14 cellular contexts compared by ENCODE assay signal in genomic region chr22:27682438-27682837, GRCh38.
A peak's percentile ranks its signal among the peaks of the same experiment; 100 is the strongest.
DNase-seq lines count a peak whose midpoint lies in the region; ATAC-seq, FAIRE-seq and TF ChIP-seq lines count a peak whose summit lies in the region.
"Had no signal": no experiment of that assay in that cellular context is flagged by ENCODE, and none has a peak within 500 bp of the region (broad histone marks: within the 10 kb centered on the region; RNA-seq: fewer than 3 reads in every experiment).

No MANE protein-coding gene starts in this region.

- H3K14ac ChIP-seq in trophoblast cell (ENCODE audit: low read length): no peak overlapping the region

- no peak overlapping the region for H2AK5ac ChIP-seq in trophoblast cell (ENCODE audit: low read length)

- H3K18ac ChIP-seq in trophoblast cell (ENCODE audit: low read length): no peak overlapping the region

- no peak overlapping the region for H3K4me2 ChIP-seq in GM23248 (ENCODE audit: unreplicated experiment)
- H3K4me2 ChIP-seq in OCI-LY1 (ENCODE audit: low read length): no peak overlapping the region
- no peak overlapping the region for H3K4me2 ChIP-seq in trophoblast cell (ENCODE audit: low read length)

- no peak overlapping the region for H2BK5ac ChIP-seq in trophoblast cell (ENCODE audit: low read depth, low read length, poor library complexity)

- peaks cover 7% of the 10 kb centered on the region for H3K79me1 ChIP-seq in trophoblast cell (ENCODE audit: low read length)

- no peak overlapping the region for H4K12ac ChIP-seq in trophoblast cell (ENCODE audit: low read depth, low read length)

- H3K9ac ChIP-seq in GM23248 (no peak overlapping the region), OCI-LY1 (ENCODE audit: low read length) (no peak overlapping the region), trophoblast cell (ENCODE audit: low read length) (no peak overlapping the region), kidney (ENCODE audit: low read length in 2 of 2) (no peak overlapping the region)

- H2AFZ ChIP-seq in GM23248 (no peak overlapping the region), OCI-LY1 (ENCODE audit: low read length) (no peak overlapping the region), trophoblast cell (ENCODE audit: insufficient read depth, low read length, poor library complexity) (no peak overlapping the region)

- no peak overlapping the region for H2BK120ac ChIP-seq in trophoblast cell (ENCODE audit: insufficient read depth, low read length, poor library complexity)

- H3F3A ChIP-seq in GM23248 (ENCODE audit: insufficient read depth) (0 out of 2 replicates have a peak, but pooled peaks cover 4% of the 10 kb centered on the region), OCI-LY1 (ENCODE audit: insufficient read depth, low read length) (no peaks in the 10 kb centered on the region)

- no peak overlapping the region for H3K4ac ChIP-seq in trophoblast cell (ENCODE audit: low read depth, low read length)

- FAIRE-seq in kidney (lab: Jason Lieb, UNC): no peak

- no peak overlapping the region for H4K91ac ChIP-seq in trophoblast cell (ENCODE audit: low read depth, low read length)

- H4K20me1 ChIP-seq in GM23248 (ENCODE audit: insufficient read depth) (no peaks in the 10 kb centered on the region), OCI-LY1 (ENCODE audit: insufficient read depth, low read length) (no peaks in the 10 kb centered on the region)

- H3K9me2 ChIP-seq in GM23248 (ENCODE audit: insufficient read depth) (no peaks in the 10 kb centered on the region), OCI-LY1 (ENCODE audit: low read depth, low read length) (no peaks in the 10 kb centered on the region)

- peak overlapping the region; percentile 22 for H2BK12ac ChIP-seq in trophoblast cell (ENCODE audit: low read length)

- no peak for ATAC-seq in HG02938 (IDR thresholded peaks at IDR 0.05; ENCODE audit: unreplicated experiment)
- ATAC-seq: activated T-cell treated with anti-CD3 and anti-CD28 coated beads, Interleukin-2, amount 50 U/mL, for 4 hours had no signal

- DNase-seq in GM23248: peak; percentile 35
- no peak for DNase-seq in epithelial cell of esophagus (ENCODE audit: low read depth)
- no peak for DNase-seq in trophoblast cell
- no peak for DNase-seq in COR-L47 (lab: John Stamatoyannopoulos, UW)
- no peak for DNase-seq in kidney
- no peak for DNase-seq in GM03348 (ENCODE audit: low spot score)
- DNase-seq: activated T-cell treated with anti-CD3 and anti-CD28 coated beads, Interleukin-2, amount 50 U/mL, for 4 hours; adrenal gland; effector CD8-positive, alpha-beta T cell; NCI-H1092; SHP77 had no signal

- 45 to 54% methylated on average over 9 of the region's 9 CpGs for WGBS in GM23248 (ENCODE audit: low coverage in 1 of 2, low lambda C conversion rate in 2 of 2, missing lambda C conversion rate in 2 of 2), 2 experiments
- WGBS in trophoblast cell (ENCODE audit: extremely low coverage, insufficient coverage, insufficient read length): no CpG with 5 or more reads among the region's 9 CpGs

- H3K9me3 ChIP-seq in GM23248 (ENCODE audit: low read depth) (no peaks in the 10 kb centered on the region), OCI-LY1 (ENCODE audit: low read length) (no peaks in the 10 kb centered on the region), trophoblast cell (ENCODE audit: insufficient read depth, low read depth, low read length) (no peaks in the 10 kb centered on the region), kidney (ENCODE audit: control insufficient read depth in 1 of 2, low read length in 2 of 2) (no peaks in the 10 kb centered on the region)
- H3K9me3 ChIP-seq: adrenal gland, thoracic aorta had no signal

- H3K36me3 ChIP-seq in GM23248 (ENCODE audit: low read depth): no peaks in the 10 kb centered on the region
- H3K36me3 ChIP-seq in OCI-LY1 (ENCODE audit: insufficient read depth, low read length): no peaks in the 10 kb centered on the region
- no peaks in the 10 kb centered on the region for H3K36me3 ChIP-seq in trophoblast cell (ENCODE audit: control insufficient read depth in 1 of 2, insufficient read depth in 2 of 2, low read length in 2 of 2)
- H3K36me3 ChIP-seq in kidney (ENCODE audit: control insufficient read depth in 1 of 2, insufficient read depth in 2 of 2, low read length in 2 of 2): no peaks in the 10 kb centered on the region
- H3K36me3 ChIP-seq: adrenal gland, thoracic aorta had no signal

- in situ Hi-C loops in GM23248 (cut with MboI): no loop called here

- H3K27me3 ChIP-seq in GM23248 (replicated peaks; ENCODE audit: insufficient read depth) (no peaks in the 10 kb centered on the region), OCI-LY1 (ENCODE audit: insufficient read depth, low read length) (no peaks in the 10 kb centered on the region; the same call in 1 of the 2 replicates), trophoblast cell (ENCODE audit: insufficient read depth, low read length) (no peaks in the 10 kb centered on the region)
- H3K27me3 ChIP-seq: adrenal gland had no signal

- H3K4me3 ChIP-seq in GM23248 (no peak overlapping the region), OCI-LY1 (ENCODE audit: low read depth, low read length, poor library complexity, severe bottlenecking) (no peak overlapping the region), epithelial cell of esophagus (ENCODE audit: low read length) (no peak overlapping the region), trophoblast cell (ENCODE audit: low read depth, low read length) (no peak overlapping the region), kidney (ENCODE audit: low read length in 2 of 2) (no peak overlapping the region)
- H3K4me3 ChIP-seq: adrenal gland, thoracic aorta had no signal

- H3K23ac ChIP-seq in trophoblast cell (ENCODE audit: low read length): no peak overlapping the region

- H3K79me2 ChIP-seq in GM23248 (ENCODE audit: insufficient read depth): no peaks in the 10 kb centered on the region
- no peaks in the 10 kb centered on the region for H3K79me2 ChIP-seq in OCI-LY1 (ENCODE audit: insufficient read depth, low read length)
- H3K79me2 ChIP-seq in trophoblast cell (ENCODE audit: control insufficient read depth, insufficient read depth, low read length, poor library complexity): no peaks in the 10 kb centered on the region

- TF ChIP-seq CTCF in OCI-LY1 (IDR thresholded peaks at IDR 0.05; ENCODE audit: low read length) (peak; percentile 35; the same call in 1 of the 2 replicates), epithelial cell of esophagus (IDR thresholded peaks at IDR 0.05; ENCODE audit: insufficient read depth, low read depth, low read length, missing control alignments) (peak; percentile 24), kidney (IDR thresholded peaks at IDR 0.05; ENCODE audit: borderline replicate concordance, extremely low read depth, insufficient read depth) (no peak)

- intact Hi-C loops in kidney (cut with DNase I): no loop called here

- H4K8ac ChIP-seq in trophoblast cell (ENCODE audit: low read depth, low read length): no peak overlapping the region

- no peak overlapping the region for H3K27ac ChIP-seq in GM23248
- no peak overlapping the region for H3K27ac ChIP-seq in OCI-LY1 (ENCODE audit: low read depth, low read length, poor library complexity, severe bottlenecking)
- H3K27ac ChIP-seq in trophoblast cell (ENCODE audit: low read depth, low read length): no peak overlapping the region
- H3K27ac ChIP-seq in kidney (ENCODE audit: low read depth in 2 of 2, low read length in 2 of 2): no peak overlapping the region
- H3K27ac ChIP-seq: adrenal gland, thoracic aorta had no signal

- peaks cover 10% of the 10 kb centered on the region for H3K4me1 ChIP-seq in GM23248 (ENCODE audit: insufficient read depth)
- no peaks in the 10 kb centered on the region for H3K4me1 ChIP-seq in OCI-LY1 (ENCODE audit: insufficient read depth, low read length, severe bottlenecking)
- H3K4me1 ChIP-seq in trophoblast cell (ENCODE audit: control insufficient read depth in 1 of 2, insufficient read depth in 2 of 2, low read length in 2 of 2): peaks cover 21 to 27% of the 10 kb centered on the region in 2 experiments
- H3K4me1 ChIP-seq in kidney (ENCODE audit: control insufficient read depth in 1 of 2, insufficient read depth in 1 of 2, low read depth in 1 of 2, low read length in 2 of 2): no peaks in the 10 kb centered on the region
